ENCODE assay signal across 22 cellular contexts in genomic region chr2:9285385-9285784, GRCh38.
DNase-seq lines count a peak whose midpoint lies in the region; ATAC-seq, FAIRE-seq and TF ChIP-seq lines count a peak whose summit lies in the region.
"Had no signal": no experiment of that assay in that cellular context is flagged by ENCODE, and none has a peak within 500 bp of the region (broad histone marks: within the 10 kb centered on the region; RNA-seq: fewer than 3 reads in every experiment).

No MANE protein-coding gene starts in this region.

- FAIRE-seq in bronchial epithelial cell (lab: Jason Lieb, UNC) = no peak
- FAIRE-seq: GM12878 had no signal

- H3K9me3 Mint-ChIP-seq in Calu3 (ENCODE audit: low read depth, unreplicated experiment) = no peaks in the 10 kb centered on the region
- H3K9me3 Mint-ChIP-seq in osteocyte (ENCODE audit: unreplicated experiment) = no peaks in the 10 kb centered on the region
- no peaks in the 10 kb centered on the region for H3K9me3 Mint-ChIP-seq in activated CD8-positive, alpha-beta memory T cell treated with anti-CD3 and anti-CD28 coated beads, Interleukin-2, amount 10 ng/mL, durations not matched to agents 7 days and 5 days (ENCODE audit: low read depth)
- H3K9me3 Mint-ChIP-seq: activated naive CD8-positive, alpha-beta T cell treated with anti-CD3 and anti-CD28 coated beads, Interleukin-2, amount 10 ng/mL, durations not matched to agents 7 days and 5 days; activated T-cell treated with anti-CD3 and anti-CD28 coated beads, Interleukin-2, amount 50 U/mL, for 24 hours; central memory CD8-positive, alpha-beta T cell; stimulated activated naive B cell treated with anti-CD40 and anti-IgM and Interleukin-4, amounts not matched to agents 10 μg/mL and 1 μg/mL and 100 μg/mL, for 72 hours had no signal

- no peak for TF ChIP-seq CTCF in Calu3 (IDR thresholded peaks at IDR 0.05; ENCODE audit: unreplicated experiment)
- no peak for TF ChIP-seq CTCF in bronchial epithelial cell (IDR thresholded peaks at IDR 0.05; ENCODE audit: insufficient read depth, low read length, severe bottlenecking)
- no peak for TF ChIP-seq CTCF in osteocyte (IDR thresholded peaks at IDR 0.05)

- CTCF ChIA-PET in Calu3 (lab: Charles Lee) = no interaction called here
- CTCF ChIA-PET in activated CD8-positive, alpha-beta memory T cell treated with anti-CD3 and anti-CD28 coated beads, Interleukin-2, amount 10 ng/mL, durations not matched to agents 7 days and 5 days (lab: Charles Lee) = no interaction called here

- no TSS peak for BruUV-seq in Calu3 (replicated peaks; lab: Mats Ljungman, UMichigan)

- no peak overlapping the region for H3K4me3 Mint-ChIP-seq in Calu3 (ENCODE audit: low read depth, unreplicated experiment)
- no peak overlapping the region for H3K4me3 Mint-ChIP-seq in osteocyte (ENCODE audit: unreplicated experiment)
- no peak overlapping the region for H3K4me3 Mint-ChIP-seq in activated CD8-positive, alpha-beta memory T cell treated with anti-CD3 and anti-CD28 coated beads, Interleukin-2, amount 10 ng/mL, durations not matched to agents 7 days and 5 days
- H3K4me3 Mint-ChIP-seq: activated CD4-positive, alpha-beta T cell treated with anti-CD3 and anti-CD28 coated beads for 36 hours; activated naive CD8-positive, alpha-beta T cell treated with anti-CD3 and anti-CD28 coated beads, Interleukin-2, amount 10 ng/mL, durations not matched to agents 7 days and 5 days; activated T-cell treated with anti-CD3 and anti-CD28 coated beads, Interleukin-2, amount 50 U/mL, for 24 hours; CD14-positive monocyte; central memory CD8-positive, alpha-beta T cell; stimulated activated naive B cell treated with anti-CD40 and anti-IgM and Interleukin-4, amounts not matched to agents 10 μg/mL and 1 μg/mL and 100 μg/mL, for 72 hours had no signal

- no peak for DNase-seq in Calu3
- DNase-seq in NCI-H226 = peak; percentile 65
- DNase-seq in bronchial epithelial cell (ENCODE audit: low read depth) = peak; percentile 36
- DNase-seq in osteocyte (ENCODE audit: extremely low spot score, unreplicated experiment) = no peak
- no peak for DNase-seq in LoVo (ENCODE audit: low spot score)
- no peak for DNase-seq in activated CD8-positive, alpha-beta memory T cell treated with anti-CD3 and anti-CD28 coated beads, Interleukin-2, amount 10 ng/mL, durations not matched to agents 7 days and 5 days
- DNase-seq in germinal center (ENCODE audit: low spot score) = no peak
- DNase-seq: activated CD4-positive, alpha-beta T cell treated with anti-CD3 and anti-CD28 coated beads for 36 hours; activated gamma-delta T cell; activated naive CD8-positive, alpha-beta T cell treated with anti-CD3 and anti-CD28 coated beads, Interleukin-2, amount 10 ng/mL, durations not matched to agents 7 days and 5 days; activated T-cell treated with anti-CD3 and anti-CD28 coated beads, Interleukin-2, amount 50 U/mL, for 24 hours; heart left ventricle; NCI-H1092; NCI-H2029; right cardiac atrium; stimulated activated CD4-positive, alpha-beta T cell treated with anti-CD3 and anti-CD28 coated beads, Interleukin-15, amount 100 ng/mL, for 24 hours; stimulated activated naive B cell treated with anti-CD40 and anti-IgM and Interleukin-4, amounts not matched to agents 10 μg/mL and 1 μg/mL and 100 μg/mL, for 72 hours had no signal

- H3K27me3 Mint-ChIP-seq in Calu3 (ENCODE audit: unreplicated experiment) = no peaks in the 10 kb centered on the region
- no peaks in the 10 kb centered on the region for H3K27me3 Mint-ChIP-seq in osteocyte (ENCODE audit: unreplicated experiment)
- peaks cover 36% of the 10 kb centered on the region for H3K27me3 Mint-ChIP-seq in activated CD8-positive, alpha-beta memory T cell treated with anti-CD3 and anti-CD28 coated beads, Interleukin-2, amount 10 ng/mL, durations not matched to agents 7 days and 5 days
- H3K27me3 Mint-ChIP-seq: activated CD4-positive, alpha-beta T cell treated with anti-CD3 and anti-CD28 coated beads for 36 hours; stimulated activated naive B cell treated with anti-CD40 and anti-IgM and Interleukin-4, amounts not matched to agents 10 μg/mL and 1 μg/mL and 100 μg/mL, for 72 hours had no signal

- no peaks in the 10 kb centered on the region for H3K36me3 ChIP-seq in bronchial epithelial cell (ENCODE audit: control insufficient read depth, insufficient read depth, low read length)

- H3K4me3 ChIP-seq in bronchial epithelial cell (ENCODE audit: low read depth, low read length) = no peak overlapping the region
- H3K4me3 ChIP-seq: GM12878, heart left ventricle, lung had no signal

- H3K27ac Mint-ChIP-seq in Calu3 (ENCODE audit: unreplicated experiment) = peak overlapping the region; percentile 86
- H3K27ac Mint-ChIP-seq in osteocyte (ENCODE audit: unreplicated experiment) = peak overlapping the region; percentile 96
- no peak overlapping the region for H3K27ac Mint-ChIP-seq in activated CD8-positive, alpha-beta memory T cell treated with anti-CD3 and anti-CD28 coated beads, Interleukin-2, amount 10 ng/mL, durations not matched to agents 7 days and 5 days
- H3K27ac Mint-ChIP-seq: activated CD4-positive, alpha-beta T cell treated with anti-CD3 and anti-CD28 coated beads for 36 hours; activated naive CD8-positive, alpha-beta T cell treated with anti-CD3 and anti-CD28 coated beads, Interleukin-2, amount 10 ng/mL, durations not matched to agents 7 days and 5 days; activated T-cell treated with anti-CD3 and anti-CD28 coated beads, Interleukin-2, amount 50 U/mL, for 24 hours; CD14-positive monocyte; stimulated activated naive B cell treated with anti-CD40 and anti-IgM and Interleukin-4, amounts not matched to agents 10 μg/mL and 1 μg/mL and 100 μg/mL, for 72 hours had no signal

- intact Hi-C loops in Calu3 (cut with micrococcal nuclease; ENCODE audit: unreplicated experiment) = loop anchor here (5.0 kb wide), 4 partner anchors 38 to 143 kb away; partner anchors contain the start of gene ASAP2

- no peaks in the 10 kb centered on the region for H3K27me3 ChIP-seq in bronchial epithelial cell (ENCODE audit: control insufficient read depth, insufficient read depth, low read length)
- H3K27me3 ChIP-seq: heart left ventricle had no signal

- peaks cover 47% of the 10 kb centered on the region for H3K36me3 Mint-ChIP-seq in Calu3 (ENCODE audit: insufficient read depth, unreplicated experiment)
- peaks cover 18% of the 10 kb centered on the region for H3K36me3 Mint-ChIP-seq in osteocyte (ENCODE audit: unreplicated experiment)
- H3K36me3 Mint-ChIP-seq in activated CD8-positive, alpha-beta memory T cell treated with anti-CD3 and anti-CD28 coated beads, Interleukin-2, amount 10 ng/mL, durations not matched to agents 7 days and 5 days = no peaks in the 10 kb centered on the region
- H3K36me3 Mint-ChIP-seq: activated naive CD8-positive, alpha-beta T cell treated with anti-CD3 and anti-CD28 coated beads, Interleukin-2, amount 10 ng/mL, durations not matched to agents 7 days and 5 days; CD14-positive monocyte; stimulated activated naive B cell treated with anti-CD40 and anti-IgM and Interleukin-4, amounts not matched to agents 10 μg/mL and 1 μg/mL and 100 μg/mL, for 72 hours had no signal

- H3K4me1 Mint-ChIP-seq in Calu3 (ENCODE audit: low read depth, unreplicated experiment) = peaks cover 93% of the 10 kb centered on the region
- H3K4me1 Mint-ChIP-seq in osteocyte (ENCODE audit: unreplicated experiment) = peaks cover 84% of the 10 kb centered on the region
- H3K4me1 Mint-ChIP-seq in activated CD8-positive, alpha-beta memory T cell treated with anti-CD3 and anti-CD28 coated beads, Interleukin-2, amount 10 ng/mL, durations not matched to agents 7 days and 5 days = no peaks in the 10 kb centered on the region
- H3K4me1 Mint-ChIP-seq: activated CD4-positive, alpha-beta T cell treated with anti-CD3 and anti-CD28 coated beads for 36 hours; activated naive CD8-positive, alpha-beta T cell treated with anti-CD3 and anti-CD28 coated beads, Interleukin-2, amount 10 ng/mL, durations not matched to agents 7 days and 5 days; central memory CD8-positive, alpha-beta T cell had no signal

- ATAC-seq in activated CD8-positive, alpha-beta memory T cell treated with anti-CD3 and anti-CD28 coated beads, Interleukin-2, amount 10 ng/mL, durations not matched to agents 7 days and 5 days = no peak
- ATAC-seq in GM18517 (IDR thresholded peaks at IDR 0.05; ENCODE audit: unreplicated experiment) = no peak
- ATAC-seq: activated CD4-positive, alpha-beta T cell treated with anti-CD3 and anti-CD28 coated beads for 36 hours; GM12878; heart left ventricle; right cardiac atrium; stimulated activated naive B cell treated with anti-CD40 and anti-IgM and Interleukin-4, amounts not matched to agents 10 μg/mL and 1 μg/mL and 100 μg/mL, for 72 hours had no signal

Comparison
In these comparisons a context has a peak if more than half of its experiments do, and no peak if none do; other contexts are left out.
1. DNase-seq: peak in NCI-H226 (single experiment) and bronchial epithelial cell (single experiment); none in Calu3 (single experiment), osteocyte (single experiment), LoVo (single experiment), activated CD8-positive, alpha-beta memory T cell treated with anti-CD3 and anti-CD28 coated beads, Interleukin-2, amount 10 ng/mL, durations not matched to agents 7 days and 5 days (single experiment) and germinal center (single experiment).